In genomic region chr10:120580651-120581259, GRCh38 we compare ENCODE assay signal across 23 cellular contexts.
DNase-seq lines count a peak whose midpoint lies in the region; ATAC-seq and TF ChIP-seq lines count a peak whose summit lies in the region.
"Had no signal": no experiment of that assay in that cellular context is flagged by ENCODE, and none has a peak within 500 bp of the region (broad histone marks: within the 10 kb centered on the region; RNA-seq: fewer than 3 reads in every experiment).

No MANE protein-coding gene starts in this region.

- WGBS in transverse colon (ENCODE audit: low coverage in 1 of 2), 2 donors: 31 to 50% methylated on average over 3 to 8 of the region's 8 CpGs

- no peak overlapping the region for H3K27ac ChIP-seq in transverse colon
- H3K27ac ChIP-seq in CD4-positive, alpha-beta T cell (ENCODE audit: low read depth, low read length): no peak overlapping the region
- H3K27ac ChIP-seq: brain microvascular endothelial cell, epithelial cell of prostate, Peyer's patch, sigmoid colon, tibial artery had no signal

- H3K4me1 Mint-ChIP-seq in CD4-positive, alpha-beta T cell (ENCODE audit: low read depth): no peaks in the 10 kb centered on the region
- H3K4me1 Mint-ChIP-seq: activated CD8-positive, alpha-beta memory T cell treated with anti-CD3 and anti-CD28 coated beads, Interleukin-2, amount 10 ng/mL, durations not matched to agents 7 days and 5 days; IgD-negative memory B cell had no signal

- in situ Hi-C loops in transverse colon (cut with MboI; ENCODE audit: low pct_ligation_motif_present in 1 of 4, low pct_unique_long_range_greater_than_20kb in 1 of 4, low sequenced_read_pairs in 3 of 4): no loop called here

- no peaks in the 10 kb centered on the region for H3K36me3 Mint-ChIP-seq in CD4-positive, alpha-beta T cell (ENCODE audit: low read depth)
- H3K36me3 Mint-ChIP-seq: activated CD8-positive, alpha-beta memory T cell treated with anti-CD3 and anti-CD28 coated beads, Interleukin-2, amount 10 ng/mL, durations not matched to agents 7 days and 5 days; IgD-negative memory B cell had no signal

- DNase-seq in NCI-H69 (lab: John Stamatoyannopoulos, UW) (peak; percentile 3), epithelial cell of proximal tubule (ENCODE audit: low read depth) (peak; percentile 96), mucosa of gallbladder (ENCODE audit: low spot score) (peak; percentile 75), transverse colon (peak; percentile 16), SIG-M5 (lab: John Stamatoyannopoulos, UW) (no peak), A172 (ENCODE audit: low spot score) (no peak)
- no peak for DNase-seq in CD4-positive, alpha-beta T cell
- DNase-seq: activated CD4-positive, alpha-beta T cell treated with anti-CD3 and anti-CD28 coated beads for 48 hours; activated CD8-positive, alpha-beta memory T cell treated with anti-CD3 and anti-CD28 coated beads, Interleukin-2, amount 10 ng/mL, durations not matched to agents 7 days and 5 days; AML-193; brain microvascular endothelial cell; foreskin melanocyte; NCI-H1694 treated with DMSO at 0.1 percent for 48 hours; NCI-H226; NK-92 treated with Interleukin-12 subunit alpha and Interleukin-12 subunit beta, amount 100 ng/mL, for 24 hours; sigmoid colon; stimulated activated naive CD4-positive, alpha-beta T cell; tibial artery had no signal

- POLR2A ChIA-PET in CD4-positive, alpha-beta T cell (lab: Charles Lee): no interaction called here

- no peak overlapping the region for H3K4me3 ChIP-seq in epithelial cell of proximal tubule (ENCODE audit: low read depth, low read length)
- H3K4me3 ChIP-seq in transverse colon: no peak overlapping the region
- H3K4me3 ChIP-seq: Peyer's patch, sigmoid colon, tibial artery had no signal

- TF ChIP-seq POLR2A in transverse colon (IDR thresholded peaks at IDR 0.05): no peak

- no peak overlapping the region for H3K4me3 Mint-ChIP-seq in CD4-positive, alpha-beta T cell
- H3K4me3 Mint-ChIP-seq: activated CD8-positive, alpha-beta memory T cell treated with anti-CD3 and anti-CD28 coated beads, Interleukin-2, amount 10 ng/mL, durations not matched to agents 7 days and 5 days; dendritic cell treated with granulocyte-macrophage colony-stimulating factor and Interleukin-4, amounts not matched to agents 40 ng/mL and 50 ng/mL, for 4 days; IgD-negative memory B cell had no signal

- no peaks in the 10 kb centered on the region for H3K4me1 ChIP-seq in transverse colon
- H3K4me1 ChIP-seq: Peyer's patch, sigmoid colon, tibial artery had no signal

- H3K36me3 ChIP-seq in transverse colon: no peaks in the 10 kb centered on the region
- H3K36me3 ChIP-seq: brain microvascular endothelial cell, Peyer's patch, sigmoid colon, tibial artery had no signal

- no peak for ATAC-seq in CD4-positive, alpha-beta T cell (ENCODE audit: poor library complexity)
- ATAC-seq: activated CD8-positive, alpha-beta memory T cell treated with anti-CD3 and anti-CD28 coated beads, Interleukin-2, amount 10 ng/mL, durations not matched to agents 7 days and 5 days had no signal

- intact Hi-C loops in transverse colon (cut with DNase I; ENCODE audit: low total_unique reads): no loop called here
- intact Hi-C loops in CD4-positive, alpha-beta T cell (cut with DNase I, micrococcal nuclease): no loop called here

- TF ChIP-seq EP300 in transverse colon (IDR thresholded peaks at IDR 0.05; ENCODE audit: low read depth): no peak

- peaks cover 3% of the 10 kb centered on the region for H3K27me3 Mint-ChIP-seq in CD4-positive, alpha-beta T cell
- H3K27me3 Mint-ChIP-seq: activated CD8-positive, alpha-beta memory T cell treated with anti-CD3 and anti-CD28 coated beads, Interleukin-2, amount 10 ng/mL, durations not matched to agents 7 days and 5 days had no signal

- TF ChIP-seq CTCF in epithelial cell of proximal tubule (conservative IDR thresholded peaks at IDR 0.05; ENCODE audit: low read depth, low read length): no peak
- no peak for TF ChIP-seq CTCF in transverse colon (IDR thresholded peaks at IDR 0.05)
- TF ChIP-seq CTCF in CD4-positive, alpha-beta T cell (IDR thresholded peaks at IDR 0.05): no peak

- no peaks in the 10 kb centered on the region for H3K27me3 ChIP-seq in transverse colon
- no peaks in the 10 kb centered on the region for H3K27me3 ChIP-seq in CD4-positive, alpha-beta T cell (ENCODE audit: control insufficient read depth, insufficient read depth, low read length)
- H3K27me3 ChIP-seq: brain microvascular endothelial cell, Peyer's patch, sigmoid colon, tibial artery had no signal

- no peak overlapping the region for H3K27ac Mint-ChIP-seq in CD4-positive, alpha-beta T cell
- H3K27ac Mint-ChIP-seq: activated CD8-positive, alpha-beta memory T cell treated with anti-CD3 and anti-CD28 coated beads, Interleukin-2, amount 10 ng/mL, durations not matched to agents 7 days and 5 days; activated T-helper 2 cell treated with anti-CD3 and anti-CD28 coated beads, Interferon-gamma antibody, Interleukin-2, Interleukin-4, amounts not matched to agents 10 μg/mL and 5 μg/mL and 100 μg/mL, durations not matched to agents 14 hours and 24 hours and 36 hours; dendritic cell treated with granulocyte-macrophage colony-stimulating factor and Interleukin-4, amounts not matched to agents 40 ng/mL and 50 ng/mL, for 4 days; IgD-negative memory B cell had no signal

- peaks cover 2% of the 10 kb centered on the region for H3K9me3 Mint-ChIP-seq in CD4-positive, alpha-beta T cell
- H3K9me3 Mint-ChIP-seq: activated T-helper 2 cell treated with anti-CD3 and anti-CD28 coated beads, Interferon-gamma antibody, Interleukin-2, Interleukin-4, amounts not matched to agents 10 μg/mL and 5 μg/mL and 100 μg/mL, durations not matched to agents 14 hours and 24 hours and 36 hours; dendritic cell treated with granulocyte-macrophage colony-stimulating factor and Interleukin-4, amounts not matched to agents 40 ng/mL and 50 ng/mL, for 4 days; IgD-negative memory B cell had no signal

- no peaks in the 10 kb centered on the region for H3K9me3 ChIP-seq in transverse colon
- no peaks in the 10 kb centered on the region for H3K9me3 ChIP-seq in CD4-positive, alpha-beta T cell (ENCODE audit: control insufficient read depth, low read length)
- H3K9me3 ChIP-seq: Peyer's patch, sigmoid colon, tibial artery had no signal

- CTCF ChIA-PET in CD4-positive, alpha-beta T cell (lab: Charles Lee): no interaction called here

Comparison
In these comparisons a context has a peak if more than half of its experiments do, and no peak if none do; other contexts are left out.
1. DNase-seq: peak in NCI-H69 (single experiment), epithelial cell of proximal tubule (single experiment), mucosa of gallbladder (single experiment) and transverse colon (single experiment); none in CD4-positive, alpha-beta T cell (0 of 10), SIG-M5 (single experiment) and A172 (single experiment).